ENCODE assay signal across 7 cellular contexts in genomic region chr9:130444565-130445221, GRCh38. TPM values are rescaled to one million over a fixed set of nuclear protein-coding genes. Genes with fewer than 3 reads are reported as not detected.
A peak's percentile ranks its signal among the peaks of the same experiment; 100 is the strongest.
DNase-seq lines count a peak whose midpoint lies in the region; ATAC-seq and TF ChIP-seq lines count a peak whose summit lies in the region.

Gene ASS1, plus strand, starts transcription at chr9:130444961. Its CDS starts 7,268 bp downstream, at chr9:130452229.

- H3K27me3 ChIP-seq in PC-3 (ENCODE audit: low read length), result no peaks in the 10 kb centered on the region

- H3K4me3 ChIP-seq in HEK293 (ENCODE audit: low read depth, low read length) (peak within 1 kb of the TSS; percentile 38), PC-3 (ENCODE audit: low read length) (peak within 1 kb of the TSS; percentile 76), retinal pigment epithelial cell (ENCODE audit: low read length) (peak within 1 kb of the TSS; percentile 48)

- no TSS peak for BruUV-seq in PC-3 (replicated peaks; lab: Mats Ljungman, UMichigan)

- H3K9me3 Mint-ChIP-seq in activated naive CD8-positive, alpha-beta T cell treated with anti-CD3 and anti-CD28 coated beads for 36 hours, result peaks cover 7% of the 10 kb centered on the region

- intact Hi-C loops in PC-3 (cut with micrococcal nuclease) (no loop called here), left ventricle myocardium superior (cut with micrococcal nuclease) (no loop called here)

- H3K4me1 ChIP-seq in HEK293 (ENCODE audit: control insufficient read depth, insufficient read depth, low read length), result peaks cover 5% of the 10 kb centered on the region
- H3K4me1 ChIP-seq in PC-3 (ENCODE audit: insufficient read depth, low read length), result peaks cover 17% of the 10 kb centered on the region

- peak within 1 kb of the TSS; percentile 53 for H3K9ac ChIP-seq in PC-3 (ENCODE audit: low read length)

- peaks cover 8% of the 10 kb centered on the region for H3K4me1 Mint-ChIP-seq in activated naive CD8-positive, alpha-beta T cell treated with anti-CD3 and anti-CD28 coated beads for 36 hours

- CTCF ChIA-PET in HEK293 (lab: Yijun Ruan, JAX), result interaction anchor here (0.8 to 1.0 kb wide), 4 partner anchors 8 to 256 kb away, joined by 3 to 5 read pairs (median 4); no protein-coding TSS in a partner anchor
- CTCF ChIA-PET in PC-3 (lab: Charles Lee), result no interaction called here

- no peaks in the 10 kb centered on the region for H3K36me3 ChIP-seq in HEK293 (ENCODE audit: control insufficient read depth in 2 of 2, insufficient read depth in 1 of 2, low read length in 2 of 2)
- H3K36me3 ChIP-seq in PC-3 (ENCODE audit: low read depth, low read length), result no peaks in the 10 kb centered on the region

- no peak within 1 kb of the TSS for H3K27ac Mint-ChIP-seq in activated naive CD8-positive, alpha-beta T cell treated with anti-CD3 and anti-CD28 coated beads for 36 hours

- no peaks in the 10 kb centered on the region for H3K9me3 ChIP-seq in HEK293 (ENCODE audit: control insufficient read depth, insufficient read depth, low read depth, low read length)
- 0 out of 2 replicates have a peak, but pooled peaks cover 5% of the 10 kb centered on the region for H3K9me3 ChIP-seq in PC-3 (ENCODE audit: low read length)

- peak within 1 kb of the TSS; percentile 84 for H2AFZ ChIP-seq in PC-3 (ENCODE audit: low read length)

- peaks cover 58% of the 10 kb centered on the region for H3K27me3 Mint-ChIP-seq in activated naive CD8-positive, alpha-beta T cell treated with anti-CD3 and anti-CD28 coated beads for 36 hours

- peak; percentile 69 for DNase-seq in PC-3
- DNase-seq in activated naive CD8-positive, alpha-beta T cell treated with anti-CD3 and anti-CD28 coated beads for 36 hours, result peak; percentile 65
- peak; percentile 88 for DNase-seq in left ventricle myocardium superior
- DNase-seq in retinal pigment epithelial cell (ENCODE audit: low read depth), result no peak

- H3K36me3 Mint-ChIP-seq in activated naive CD8-positive, alpha-beta T cell treated with anti-CD3 and anti-CD28 coated beads for 36 hours, result no peaks in the 10 kb centered on the region

- no peaks in the 10 kb centered on the region for H3K79me2 ChIP-seq in PC-3 (ENCODE audit: low read length)

- H3K4me2 ChIP-seq in PC-3 (ENCODE audit: low read length), result peak within 1 kb of the TSS; percentile 89

- H3K9me2 ChIP-seq in PC-3 (replicated peaks; ENCODE audit: low read length), result no peaks in the 10 kb centered on the region

- POLR2A ChIA-PET in HEK293 (lab: Yijun Ruan, JAX), result no interaction called here
- POLR2A ChIA-PET in PC-3 (lab: Charles Lee; ENCODE audit: unreplicated experiment), result no interaction called here

- peak within 1 kb of the TSS; percentile 58 for H3K4me3 Mint-ChIP-seq in activated naive CD8-positive, alpha-beta T cell treated with anti-CD3 and anti-CD28 coated beads for 36 hours

- no peak for TF ChIP-seq CTCF in HEK293 (tag by site-specific recombination; IDR thresholded peaks at IDR 0.05)
- TF ChIP-seq CTCF in PC-3 (conservative IDR thresholded peaks at IDR 0.05; ENCODE audit: low read depth, low read length), result no peak
- no peak for TF ChIP-seq CTCF in retinal pigment epithelial cell (conservative IDR thresholded peaks at IDR 0.05; ENCODE audit: low read depth, low read length)

- H4K20me1 ChIP-seq in PC-3 (ENCODE audit: low read length), result no peaks in the 10 kb centered on the region

- peak within 1 kb of the TSS; percentile 57; the same call in 1 of the 2 replicates for H3K27ac ChIP-seq in HEK293 (ENCODE audit: extremely low read depth, low read depth, low read length)
- no peak within 1 kb of the TSS for H3K27ac ChIP-seq in PC-3 (ENCODE audit: low read length)

- H3F3A ChIP-seq in PC-3 (ENCODE audit: low read length, unreplicated experiment), result no peaks in the 10 kb centered on the region

- ATAC-seq in PC-3 (peak; percentile 79), left ventricle myocardium superior (peak; percentile 78), HG02588 (IDR thresholded peaks at IDR 0.05; ENCODE audit: unreplicated experiment) (no peak), HG03342 (IDR thresholded peaks at IDR 0.05; ENCODE audit: unreplicated experiment) (no peak)

TF ChIP-seq in HEK293, 187 proteins besides CTCF, POLR2A, EP300 and RAD21 (continues in another document):
- TF ChIP-seq SETDB1 (IDR thresholded peaks at IDR 0.05; ENCODE audit: insufficient read length, low read length) (no peak), ZNF155 (tag by site-specific recombination; IDR thresholded peaks at IDR 0.05) (no peak), SALL2 (tag by site-specific recombination; IDR thresholded peaks at IDR 0.05; ENCODE audit: borderline replicate concordance) (no peak), ZNF2 (tag by site-specific recombination; IDR thresholded peaks at IDR 0.05) (no peak), ZNF560 (tag by site-specific recombination; IDR thresholded peaks at IDR 0.05; ENCODE audit: borderline replicate concordance) (no peak), GFI1B (tag by site-specific recombination; IDR thresholded peaks at IDR 0.05) (no peak), OSR2 (tag by site-specific recombination; IDR thresholded peaks at IDR 0.05) (no peak), PRDM6 (tag by site-specific recombination; IDR thresholded peaks at IDR 0.05) (no peak), ZNF654 (tag by site-specific recombination; IDR thresholded peaks at IDR 0.05; ENCODE audit: low read depth) (no peak), ZNF121 (tag by site-specific recombination; IDR thresholded peaks at IDR 0.05) (no peak), ZNF791 (tag by site-specific recombination; IDR thresholded peaks at IDR 0.05) (no peak), SP3 (tag by site-specific recombination; IDR thresholded peaks at IDR 0.05) (peak; percentile 73), ZNF510 (tag by site-specific recombination; IDR thresholded peaks at IDR 0.05; ENCODE audit: insufficient replicate concordance) (no peak), SP7 (tag by site-specific recombination; IDR thresholded peaks at IDR 0.05) (no peak), ZNF558 (tag by site-specific recombination; IDR thresholded peaks at IDR 0.05) (no peak), TRIM28 (IDR thresholded peaks at IDR 0.05; ENCODE audit: borderline replicate concordance, low read length) (no peak)
- TF ChIP-seq, protein P1, sequence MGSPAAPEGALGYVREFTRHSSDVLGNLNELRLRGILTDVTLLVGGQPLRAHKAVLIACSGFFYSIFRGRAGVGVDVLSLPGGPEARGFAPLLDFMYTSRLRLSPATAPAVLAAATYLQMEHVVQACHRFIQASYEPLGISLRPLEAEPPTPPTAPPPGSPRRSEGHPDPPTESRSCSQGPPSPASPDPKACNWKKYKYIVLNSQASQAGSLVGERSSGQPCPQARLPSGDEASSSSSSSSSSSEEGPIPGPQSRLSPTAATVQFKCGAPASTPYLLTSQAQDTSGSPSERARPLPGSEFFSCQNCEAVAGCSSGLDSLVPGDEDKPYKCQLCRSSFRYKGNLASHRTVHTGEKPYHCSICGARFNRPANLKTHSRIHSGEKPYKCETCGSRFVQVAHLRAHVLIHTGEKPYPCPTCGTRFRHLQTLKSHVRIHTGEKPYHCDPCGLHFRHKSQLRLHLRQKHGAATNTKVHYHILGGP (tag by site-specific recombination; IDR thresholded peaks at IDR 0.05), result no peak
- TF ChIP-seq, protein P2, sequence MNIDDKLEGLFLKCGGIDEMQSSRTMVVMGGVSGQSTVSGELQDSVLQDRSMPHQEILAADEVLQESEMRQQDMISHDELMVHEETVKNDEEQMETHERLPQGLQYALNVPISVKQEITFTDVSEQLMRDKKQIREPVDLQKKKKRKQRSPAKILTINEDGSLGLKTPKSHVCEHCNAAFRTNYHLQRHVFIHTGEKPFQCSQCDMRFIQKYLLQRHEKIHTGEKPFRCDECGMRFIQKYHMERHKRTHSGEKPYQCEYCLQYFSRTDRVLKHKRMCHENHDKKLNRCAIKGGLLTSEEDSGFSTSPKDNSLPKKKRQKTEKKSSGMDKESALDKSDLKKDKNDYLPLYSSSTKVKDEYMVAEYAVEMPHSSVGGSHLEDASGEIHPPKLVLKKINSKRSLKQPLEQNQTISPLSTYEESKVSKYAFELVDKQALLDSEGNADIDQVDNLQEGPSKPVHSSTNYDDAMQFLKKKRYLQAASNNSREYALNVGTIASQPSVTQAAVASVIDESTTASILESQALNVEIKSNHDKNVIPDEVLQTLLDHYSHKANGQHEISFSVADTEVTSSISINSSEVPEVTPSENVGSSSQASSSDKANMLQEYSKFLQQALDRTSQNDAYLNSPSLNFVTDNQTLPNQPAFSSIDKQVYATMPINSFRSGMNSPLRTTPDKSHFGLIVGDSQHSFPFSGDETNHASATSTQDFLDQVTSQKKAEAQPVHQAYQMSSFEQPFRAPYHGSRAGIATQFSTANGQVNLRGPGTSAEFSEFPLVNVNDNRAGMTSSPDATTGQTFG (tag by site-specific recombination; IDR thresholded peaks at IDR 0.05; ENCODE audit: borderline replicate concordance), result no peak
- TF ChIP-seq, protein P3, sequence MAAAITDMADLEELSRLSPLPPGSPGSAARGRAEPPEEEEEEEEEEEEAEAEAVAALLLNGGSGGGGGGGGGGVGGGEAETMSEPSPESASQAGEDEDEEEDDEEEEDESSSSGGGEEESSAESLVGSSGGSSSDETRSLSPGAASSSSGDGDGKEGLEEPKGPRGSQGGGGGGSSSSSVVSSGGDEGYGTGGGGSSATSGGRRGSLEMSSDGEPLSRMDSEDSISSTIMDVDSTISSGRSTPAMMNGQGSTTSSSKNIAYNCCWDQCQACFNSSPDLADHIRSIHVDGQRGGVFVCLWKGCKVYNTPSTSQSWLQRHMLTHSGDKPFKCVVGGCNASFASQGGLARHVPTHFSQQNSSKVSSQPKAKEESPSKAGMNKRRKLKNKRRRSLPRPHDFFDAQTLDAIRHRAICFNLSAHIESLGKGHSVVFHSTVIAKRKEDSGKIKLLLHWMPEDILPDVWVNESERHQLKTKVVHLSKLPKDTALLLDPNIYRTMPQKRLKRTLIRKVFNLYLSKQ (tag by site-specific recombination; IDR thresholded peaks at IDR 0.05; ENCODE audit: borderline replicate concordance), result no peak

RNA-seq across cellular contexts. Expression of gene ASS1, which starts in this region (rescaled TPM):
- total RNA-seq in PC-3 (2014; rRNA removed) (74.1 and 83.0 TPM in 2 replicates), left ventricle myocardium superior (65.5 TPM)
- total RNA-seq in activated naive CD8-positive, alpha-beta T cell treated with anti-CD3 and anti-CD28 coated beads for 36 hours, result 1 to 10 TPM; 5.1 TPM

Comparison
In these comparisons a context has a peak if more than half of its experiments do, and no peak if none do; other contexts are left out.
1. RNA of gene ASS1 (total RNA-seq): 74.1 to 83.0 TPM in PC-3 and 65.5 TPM in left ventricle myocardium superior (single experiment); 5.1 TPM in activated naive CD8-positive, alpha-beta T cell treated with anti-CD3 and anti-CD28 coated beads for 36 hours; every median in the first group is over 10 times any median in the second.
2. ATAC-seq: peak in PC-3 (single experiment) and left ventricle myocardium superior (single experiment); none in HG02588 (single experiment) and HG03342 (single experiment).
3. Peak in every context shown above with its lines, with median percentiles within 50 percentile points of each other: H3K4me3 ChIP-seq.